8 cellular contexts compared by ENCODE assay signal in the genomic region with DNA sequence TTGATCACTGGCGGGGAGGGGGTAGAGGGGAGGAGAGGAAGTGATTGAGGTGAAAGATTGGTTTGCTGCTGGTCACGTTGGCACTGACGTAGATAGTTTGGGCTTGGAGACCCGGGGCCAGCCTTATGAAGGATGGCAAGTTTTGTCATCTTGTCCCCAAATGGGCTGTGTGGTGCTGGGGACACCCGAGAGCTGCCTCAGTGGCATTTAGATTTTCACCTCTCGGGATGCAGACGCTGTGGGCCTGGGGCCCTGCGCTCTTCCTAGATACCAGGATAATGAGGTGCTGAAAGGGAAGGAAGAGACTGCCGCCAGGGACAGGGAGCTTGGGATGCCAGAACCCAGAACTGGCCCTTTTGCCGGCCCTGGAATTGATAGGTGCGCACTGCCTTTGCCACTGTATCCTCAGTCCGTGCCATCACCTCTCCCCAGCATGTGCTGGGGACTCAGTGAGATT. TPM values are rescaled to one million over a fixed set of nuclear protein-coding genes. Genes with fewer than 3 reads are reported as not detected.
A peak's percentile ranks its signal among the peaks of the same experiment; 100 is the strongest.
DNase-seq lines count a peak whose midpoint lies in the region; ATAC-seq lines count a peak whose summit lies in the region.

No MANE protein-coding gene starts in this region.

- no peaks in the 10 kb centered on the region for H3K9me3 Mint-ChIP-seq in activated CD4-positive, alpha-beta T cell treated with anti-CD3 and anti-CD28 coated beads for 36 hours (ENCODE audit: low read depth)
- H3K9me3 Mint-ChIP-seq in T-cell: no peaks in the 10 kb centered on the region

- DNase-seq in activated CD4-positive, alpha-beta T cell treated with anti-CD3 and anti-CD28 coated beads for 36 hours: peak; percentile 27
- no peak for DNase-seq in activated CD4-positive, alpha-beta T cell treated with anti-CD3 and anti-CD28 coated beads for 1 hour
- DNase-seq in T-cell: no peak
- DNase-seq in iPS-NIHi11 (ENCODE audit: low spot score): peak; percentile 45
- peak; percentile 44 for DNase-seq in stimulated activated CD8-positive, alpha-beta memory T cell treated with anti-CD3 and anti-CD28 coated beads, Interleukin-4, amount 100 ng/mL, for 48 hours
- DNase-seq in superior temporal gyrus (ENCODE audit: extremely low spot score): no peak
- DNase-seq in NCI-H2029 (lab: John Stamatoyannopoulos, UW): no peak
- no peak for DNase-seq in NCI-H2196 (lab: John Stamatoyannopoulos, UW; ENCODE audit: unreplicated experiment)

- POLR2A ChIA-PET in activated CD4-positive, alpha-beta T cell treated with anti-CD3 and anti-CD28 coated beads for 36 hours (lab: Charles Lee): interaction anchor here (0.6 to 3.9 kb wide), 9 partner anchors 9 to 175 kb away, joined by 3 to 64 read pairs (median 4); no protein-coding TSS in a partner anchor
- POLR2A ChIA-PET in T-cell (lab: Charles Lee): interaction anchor here in 1 of 2 donors (0.5 kb wide), 1 partner anchor 116 kb away, joined by 3 read pairs; no protein-coding TSS in a partner anchor

- peaks cover 36% of the 10 kb centered on the region for H3K4me1 Mint-ChIP-seq in activated CD4-positive, alpha-beta T cell treated with anti-CD3 and anti-CD28 coated beads for 36 hours
- H3K4me1 Mint-ChIP-seq in T-cell: peaks cover 22 to 36% (median 33%) of the 10 kb centered on the region in 3 donors

- peak overlapping the region; percentile 90 for H3K27ac Mint-ChIP-seq in activated CD4-positive, alpha-beta T cell treated with anti-CD3 and anti-CD28 coated beads for 36 hours
- peak overlapping the region; percentile 82 to 86 for H3K27ac Mint-ChIP-seq in T-cell

- intact Hi-C loops in activated CD4-positive, alpha-beta T cell treated with anti-CD3 and anti-CD28 coated beads for 36 hours (cut with DNase I, micrococcal nuclease): loop anchor here (2.0 kb wide), 2 partner anchors 62 to 174 kb away; a partner anchor contains a TSS

- peaks cover 31% of the 10 kb centered on the region for H3K36me3 Mint-ChIP-seq in activated CD4-positive, alpha-beta T cell treated with anti-CD3 and anti-CD28 coated beads for 36 hours (ENCODE audit: low read depth)
- H3K36me3 Mint-ChIP-seq in T-cell: peaks cover 9% of the 10 kb centered on the region

- H3K4me3 Mint-ChIP-seq in activated CD4-positive, alpha-beta T cell treated with anti-CD3 and anti-CD28 coated beads for 36 hours: peak overlapping the region; percentile 74
- H3K4me3 Mint-ChIP-seq in T-cell: peak overlapping the region; percentile 77 to 84 (median 84)

- H3K27me3 Mint-ChIP-seq in activated CD4-positive, alpha-beta T cell treated with anti-CD3 and anti-CD28 coated beads for 36 hours: peaks cover 3% of the 10 kb centered on the region
- peaks cover 0 to 5% of the 10 kb centered on the region in 2 donors for H3K27me3 Mint-ChIP-seq in T-cell

- CTCF ChIA-PET in activated CD4-positive, alpha-beta T cell treated with anti-CD3 and anti-CD28 coated beads for 36 hours (lab: Charles Lee): interaction anchor here (0.6 to 5.7 kb wide), 16 partner anchors 9 to 134 kb away, joined by 3 to 63 read pairs (median 4); no protein-coding TSS in a partner anchor
- CTCF ChIA-PET in T-cell (lab: Charles Lee): interaction anchor here in 1 of 2 donors (0.5 to 1.3 kb wide), 4 partner anchors 17 to 51 kb away, joined by 3 to 7 read pairs (median 4); no protein-coding TSS in a partner anchor

- ATAC-seq in activated CD4-positive, alpha-beta T cell treated with anti-CD3 and anti-CD28 coated beads for 36 hours: no peak
- no peak for ATAC-seq in T-cell (replicated peaks in 1 of 4)

RNA-seq across cellular contexts. Expression of a gene that starts 1.4 kb away (rescaled TPM):
- 100 to 1,000 TPM; 150 to 162 TPM for total RNA-seq in activated CD4-positive, alpha-beta T cell treated with anti-CD3 and anti-CD28 coated beads for 36 hours
- total RNA-seq in T-cell: 100 to 1,000 TPM in 2 of 5 donors, 10 to 100 TPM in 3; 14.2 to 248 (median 19.9) TPM

RNA-seq across cellular contexts. Expression of a gene that starts 17.2 kb away (rescaled TPM):
- 10 to 100 TPM; 73.3 to 75.0 TPM for total RNA-seq in activated CD4-positive, alpha-beta T cell treated with anti-CD3 and anti-CD28 coated beads for 36 hours
- 10 to 100 TPM; 60.5 to 87.2 (median 78.9) TPM for total RNA-seq in T-cell

Comparison
In these comparisons a context has a peak if more than half of its experiments do, and no peak if none do; other contexts are left out.
1. DNase-seq: peak in activated CD4-positive, alpha-beta T cell treated with anti-CD3 and anti-CD28 coated beads for 36 hours (single experiment), iPS-NIHi11 (single experiment) and stimulated activated CD8-positive, alpha-beta memory T cell treated with anti-CD3 and anti-CD28 coated beads, Interleukin-4, amount 100 ng/mL, for 48 hours (single experiment); none in activated CD4-positive, alpha-beta T cell treated with anti-CD3 and anti-CD28 coated beads for 1 hour (single experiment), T-cell (0 of 34), superior temporal gyrus (single experiment), NCI-H2029 (single experiment) and NCI-H2196 (single experiment).